ENCODE assay signal across 1 cellular context in genomic region chr4:30790123-30790522, GRCh38.
TF ChIP-seq lines count a peak whose summit lies in the region.

No MANE protein-coding gene starts in this region.

TF ChIP-seq in GM23338, 12 proteins besides CTCF, POLR2A, EP300 and RAD21 (continued from another document):
- TF ChIP-seq ZNF462 (CRISPR knock-in tag; IDR thresholded peaks at IDR 0.05): no peak
